17 cellular contexts compared by ENCODE assay signal in genomic region chr9:12667892-12668291, GRCh38. TPM values are rescaled to one million over a fixed set of nuclear protein-coding genes. Genes with fewer than 3 reads are reported as not detected.
DNase-seq lines count a peak whose midpoint lies in the region; ATAC-seq and TF ChIP-seq lines count a peak whose summit lies in the region.
"Had no signal": no experiment of that assay in that cellular context is flagged by ENCODE, and none has a peak within 500 bp of the region (broad histone marks: within the 10 kb centered on the region; RNA-seq: fewer than 3 reads in every experiment).

No MANE protein-coding gene starts in this region.

- H3K27me3 Mint-ChIP-seq in naive thymus-derived CD8-positive, alpha-beta T cell, result no peaks in the 10 kb centered on the region
- H3K27me3 Mint-ChIP-seq: CD4-positive, alpha-beta memory T cell had no signal

- POLR2A ChIA-PET in naive thymus-derived CD8-positive, alpha-beta T cell (lab: Charles Lee), result no interaction called here

- in situ Hi-C loops in SK-MEL-5 (cut with HindIII; ENCODE audit: low pct_unique_long_range_greater_than_20kb, low sequenced_read_pairs), result no loop called here

- peak; percentile 46 for DNase-seq in M059J (ENCODE audit: low read depth)
- peak; percentile 79 for DNase-seq in SK-MEL-5 (ENCODE audit: low read depth, low spot score)
- DNase-seq in epithelial cell of esophagus (ENCODE audit: low read depth), result peak; percentile 27
- no peak for DNase-seq in T-helper 9 cell
- no peak for DNase-seq in naive thymus-derived CD8-positive, alpha-beta T cell
- DNase-seq: C1 segment of cervical spinal cord; Calu3; CD4-positive, alpha-beta memory T cell; COR-L47; DMS53; DMS79 treated with DMSO at 0.1 percent for 48 hours; GF-D8; GOT3; HFFc6 had no signal

- no peak overlapping the region for H3K4me3 Mint-ChIP-seq in naive thymus-derived CD8-positive, alpha-beta T cell
- H3K4me3 Mint-ChIP-seq: CD4-positive, alpha-beta memory T cell; HFFc6 had no signal

- no peak for ATAC-seq in naive thymus-derived CD8-positive, alpha-beta T cell
- ATAC-seq in HG02642 (IDR thresholded peaks at IDR 0.05; ENCODE audit: poor library complexity, unreplicated experiment), result no peak

- TF ChIP-seq CTCF in epithelial cell of esophagus (IDR thresholded peaks at IDR 0.05; ENCODE audit: insufficient read depth, low read depth, low read length, missing control alignments), result no peak

- no peaks in the 10 kb centered on the region for H3K4me1 Mint-ChIP-seq in naive thymus-derived CD8-positive, alpha-beta T cell
- H3K4me1 Mint-ChIP-seq: CD4-positive, alpha-beta memory T cell had no signal

- no peak overlapping the region for H3K27ac Mint-ChIP-seq in naive thymus-derived CD8-positive, alpha-beta T cell
- H3K27ac Mint-ChIP-seq: CD4-positive, alpha-beta memory T cell; HFFc6 had no signal

- H3K4me3 ChIP-seq in epithelial cell of esophagus (ENCODE audit: low read length), result no peak overlapping the region
- H3K4me3 ChIP-seq: HAP-1 had no signal

- peaks cover 3 to 19% (median 9%) of the 10 kb centered on the region in 9 donors for H3K9me3 Mint-ChIP-seq in naive thymus-derived CD8-positive, alpha-beta T cell
- H3K9me3 Mint-ChIP-seq: HFFc6 had no signal

- no peaks in the 10 kb centered on the region for H3K36me3 Mint-ChIP-seq in naive thymus-derived CD8-positive, alpha-beta T cell
- H3K36me3 Mint-ChIP-seq: CD4-positive, alpha-beta memory T cell had no signal

RNA-seq across cellular contexts. Expression of gene TYRP1, which starts 25.3 kb away (rescaled TPM):
- 13.4 and 14.1 TPM in 2 replicates for total RNA-seq in M059J (2014; rRNA removed; shearing (Covaris generic))
- total RNA-seq in SK-MEL-5 (2014; rRNA removed; shearing (Covaris generic)), result 1,105 and 1,258 TPM in 2 replicates
- polyA plus RNA-seq in SK-MEL-5 (2015; cell fraction: cytosol; rRNA removed), result 457 and 517 TPM in 2 replicates
- polyA plus RNA-seq in SK-MEL-5 (2015; cell fraction: nucleus; rRNA removed), result 286 and 313 TPM in 2 replicates
- total RNA-seq in naive thymus-derived CD8-positive, alpha-beta T cell, result not detected
- not detected for polyA plus RNA-seq in naive thymus-derived CD8-positive, alpha-beta T cell
- total RNA-seq: Calu3; CD4-positive, alpha-beta memory T cell; G401; HFFc6 had no signal
- polyA plus RNA-seq: CD4-positive, alpha-beta memory T cell had no signal

Comparison
In these comparisons a context has a peak if more than half of its experiments do, and no peak if none do; other contexts are left out.
1. DNase-seq: peak in M059J (single experiment), SK-MEL-5 (single experiment) and epithelial cell of esophagus (single experiment); none in T-helper 9 cell (single experiment) and naive thymus-derived CD8-positive, alpha-beta T cell (0 of 10).
2. RNA of gene TYRP1, which starts 25.3 kb away (total RNA-seq): 1,105 to 1,258 TPM in SK-MEL-5; 13.4 to 14.1 TPM in M059J and not detected in naive thymus-derived CD8-positive, alpha-beta T cell; every median in the first group is over 10 times any median in the second.